11 cellular contexts compared by ENCODE assay signal in the genomic region with DNA sequence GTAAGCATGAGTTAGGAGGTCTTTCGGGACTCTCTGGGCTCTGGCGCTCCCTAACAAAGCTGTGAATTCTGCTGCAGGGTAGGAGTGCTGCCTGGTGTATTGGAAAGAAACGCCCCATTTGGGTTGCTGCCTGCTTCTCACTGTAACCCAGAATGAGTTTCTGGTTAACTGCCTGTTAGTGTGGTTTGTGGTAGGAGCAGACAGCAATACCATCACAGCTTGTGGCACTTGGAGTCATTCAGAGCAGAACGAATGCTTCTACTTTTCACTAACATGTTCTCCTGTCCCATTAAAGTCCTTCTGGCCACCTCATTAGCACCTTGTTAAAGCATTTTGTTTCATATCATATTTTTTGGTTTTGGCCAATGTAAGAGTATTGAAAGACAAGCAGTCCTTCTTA. TPM values are rescaled to one million over a fixed set of nuclear protein-coding genes. Genes with fewer than 3 reads are reported as not detected.
DNase-seq lines count a peak whose midpoint lies in the region; ATAC-seq lines count a peak whose summit lies in the region.
"Had no signal": no experiment of that assay in that cellular context is flagged by ENCODE, and none has a peak within 500 bp of the region (broad histone marks: within the 10 kb centered on the region; RNA-seq: fewer than 3 reads in every experiment).

No MANE protein-coding gene starts in this region.

- H3K27ac Mint-ChIP-seq in activated naive CD8-positive, alpha-beta T cell treated with anti-CD3 and anti-CD28 coated beads, Interleukin-2, amount 10 ng/mL, durations not matched to agents 7 days and 5 days = no peak overlapping the region
- no peak overlapping the region for H3K27ac Mint-ChIP-seq in activated naive CD8-positive, alpha-beta T cell treated with anti-CD3 and anti-CD28 coated beads for 36 hours
- no peak overlapping the region for H3K27ac Mint-ChIP-seq in stimulated activated naive B cell treated with anti-CD40 and anti-IgM and Interleukin-4, amounts not matched to agents 10 μg/mL and 1 μg/mL and 100 μg/mL, for 72 hours
- H3K27ac Mint-ChIP-seq: nephron had no signal

- no peak overlapping the region for H4K12ac ChIP-seq in trophoblast cell (ENCODE audit: low read depth, low read length)

- H2AFZ ChIP-seq in trophoblast cell (ENCODE audit: insufficient read depth, low read length, poor library complexity) = no peak overlapping the region

- peak overlapping the region; percentile 99 for H3K27ac ChIP-seq in epithelial cell of prostate
- H3K27ac ChIP-seq in thymus (ENCODE audit: low read depth) = peak overlapping the region; percentile 46
- no peak overlapping the region for H3K27ac ChIP-seq in trophoblast cell (ENCODE audit: low read depth, low read length)
- H3K27ac ChIP-seq: VCaP had no signal

- peaks cover 19% of the 10 kb centered on the region for H3K4me1 Mint-ChIP-seq in activated naive CD8-positive, alpha-beta T cell treated with anti-CD3 and anti-CD28 coated beads, Interleukin-2, amount 10 ng/mL, durations not matched to agents 7 days and 5 days
- peaks cover 11% of the 10 kb centered on the region for H3K4me1 Mint-ChIP-seq in activated naive CD8-positive, alpha-beta T cell treated with anti-CD3 and anti-CD28 coated beads for 36 hours
- no peaks in the 10 kb centered on the region for H3K4me1 Mint-ChIP-seq in stimulated activated naive B cell treated with anti-CD40 and anti-IgM and Interleukin-4, amounts not matched to agents 10 μg/mL and 1 μg/mL and 100 μg/mL, for 72 hours

- peak; percentile 81 for ATAC-seq in activated naive CD8-positive, alpha-beta T cell treated with anti-CD3 and anti-CD28 coated beads, Interleukin-2, amount 10 ng/mL, durations not matched to agents 7 days and 5 days (ENCODE audit: low read depth)
- no peak for ATAC-seq in stimulated activated naive B cell treated with anti-CD40 and anti-IgM and Interleukin-4, amounts not matched to agents 10 μg/mL and 1 μg/mL and 100 μg/mL, for 72 hours (replicated peaks)

- peak; percentile 33 for DNase-seq in activated naive CD8-positive, alpha-beta T cell treated with anti-CD3 and anti-CD28 coated beads, Interleukin-2, amount 10 ng/mL, durations not matched to agents 7 days and 5 days
- no peak for DNase-seq in activated naive CD8-positive, alpha-beta T cell treated with anti-CD3 and anti-CD28 coated beads for 36 hours
- DNase-seq in M059J (ENCODE audit: low read depth) = peak; percentile 92
- peak; percentile 41 for DNase-seq in epithelial cell of prostate (ENCODE audit: low read depth, low spot score)
- DNase-seq in iPS-NIHi7 (ENCODE audit: extremely low spot score) = no peak
- no peak for DNase-seq in stimulated activated naive B cell treated with anti-CD40 and anti-IgM and Interleukin-4, amounts not matched to agents 10 μg/mL and 1 μg/mL and 100 μg/mL, for 72 hours
- no peak for DNase-seq in trophoblast cell
- DNase-seq: NCI-H1417 had no signal

- no peaks in the 10 kb centered on the region for H3K9me3 Mint-ChIP-seq in activated naive CD8-positive, alpha-beta T cell treated with anti-CD3 and anti-CD28 coated beads, Interleukin-2, amount 10 ng/mL, durations not matched to agents 7 days and 5 days
- no peaks in the 10 kb centered on the region for H3K9me3 Mint-ChIP-seq in activated naive CD8-positive, alpha-beta T cell treated with anti-CD3 and anti-CD28 coated beads for 36 hours
- no peaks in the 10 kb centered on the region for H3K9me3 Mint-ChIP-seq in stimulated activated naive B cell treated with anti-CD40 and anti-IgM and Interleukin-4, amounts not matched to agents 10 μg/mL and 1 μg/mL and 100 μg/mL, for 72 hours
- H3K9me3 Mint-ChIP-seq: nephron had no signal

- H3K18ac ChIP-seq in trophoblast cell (ENCODE audit: low read length) = no peak overlapping the region

- no peaks in the 10 kb centered on the region for H3K36me3 ChIP-seq in thymus (ENCODE audit: control insufficient read depth, insufficient read depth)
- H3K36me3 ChIP-seq in trophoblast cell (ENCODE audit: control insufficient read depth in 1 of 2, insufficient read depth in 2 of 2, low read length in 2 of 2) = no peaks in the 10 kb centered on the region

- H4K91ac ChIP-seq in trophoblast cell (ENCODE audit: low read depth, low read length) = no peak overlapping the region

- H2BK120ac ChIP-seq in trophoblast cell (ENCODE audit: insufficient read depth, low read length, poor library complexity) = no peak overlapping the region

- H2AK5ac ChIP-seq in trophoblast cell (ENCODE audit: low read length) = no peak overlapping the region

- H3K4me2 ChIP-seq in trophoblast cell (ENCODE audit: low read length) = no peak overlapping the region

- H4K8ac ChIP-seq in trophoblast cell (ENCODE audit: low read depth, low read length) = no peak overlapping the region

- no peak overlapping the region for H3K4me3 ChIP-seq in thymus (ENCODE audit: low read length)
- H3K4me3 ChIP-seq in trophoblast cell (ENCODE audit: low read depth, low read length) = no peak overlapping the region

- H3K4ac ChIP-seq in trophoblast cell (ENCODE audit: low read depth, low read length) = no peak overlapping the region

- no peak overlapping the region for H3K9ac ChIP-seq in trophoblast cell (ENCODE audit: low read length)

- H3K14ac ChIP-seq in trophoblast cell (ENCODE audit: low read length) = no peak overlapping the region

- POLR2A ChIA-PET in activated naive CD8-positive, alpha-beta T cell treated with anti-CD3 and anti-CD28 coated beads, Interleukin-2, amount 10 ng/mL, durations not matched to agents 7 days and 5 days (lab: Charles Lee) = no interaction called here

- WGBS in thymus = 25% methylated on average over 4 of the region's 4 CpGs
- WGBS in trophoblast cell (ENCODE audit: extremely low coverage, insufficient coverage, insufficient read length) = no CpG with 5 or more reads among the region's 4 CpGs

- H3K23ac ChIP-seq in trophoblast cell (ENCODE audit: low read length) = no peak overlapping the region

- H3K27me3 ChIP-seq in thymus (ENCODE audit: control insufficient read depth, insufficient read depth) (no peaks in the 10 kb centered on the region), trophoblast cell (ENCODE audit: insufficient read depth, low read length) (no peaks in the 10 kb centered on the region)

- H2BK12ac ChIP-seq in trophoblast cell (ENCODE audit: low read length) = no peak overlapping the region

- peaks cover 4% of the 10 kb centered on the region for H3K27me3 Mint-ChIP-seq in activated naive CD8-positive, alpha-beta T cell treated with anti-CD3 and anti-CD28 coated beads, Interleukin-2, amount 10 ng/mL, durations not matched to agents 7 days and 5 days
- H3K27me3 Mint-ChIP-seq in activated naive CD8-positive, alpha-beta T cell treated with anti-CD3 and anti-CD28 coated beads for 36 hours = no peaks in the 10 kb centered on the region
- no peaks in the 10 kb centered on the region for H3K27me3 Mint-ChIP-seq in stimulated activated naive B cell treated with anti-CD40 and anti-IgM and Interleukin-4, amounts not matched to agents 10 μg/mL and 1 μg/mL and 100 μg/mL, for 72 hours

- H3K9me3 ChIP-seq in thymus (ENCODE audit: control insufficient read depth) (no peaks in the 10 kb centered on the region), trophoblast cell (ENCODE audit: insufficient read depth, low read depth, low read length) (no peaks in the 10 kb centered on the region)

- no peaks in the 10 kb centered on the region for H3K79me2 ChIP-seq in trophoblast cell (ENCODE audit: control insufficient read depth, insufficient read depth, low read length, poor library complexity)

- peak overlapping the region; percentile 31 for H3K4me3 Mint-ChIP-seq in activated naive CD8-positive, alpha-beta T cell treated with anti-CD3 and anti-CD28 coated beads, Interleukin-2, amount 10 ng/mL, durations not matched to agents 7 days and 5 days
- H3K4me3 Mint-ChIP-seq in activated naive CD8-positive, alpha-beta T cell treated with anti-CD3 and anti-CD28 coated beads for 36 hours = no peak overlapping the region
- no peak overlapping the region for H3K4me3 Mint-ChIP-seq in stimulated activated naive B cell treated with anti-CD40 and anti-IgM and Interleukin-4, amounts not matched to agents 10 μg/mL and 1 μg/mL and 100 μg/mL, for 72 hours
- H3K4me3 Mint-ChIP-seq: nephron had no signal

- H3K4me1 ChIP-seq in thymus (ENCODE audit: control insufficient read depth, insufficient read depth, low read length) (peaks cover 26% of the 10 kb centered on the region), trophoblast cell (ENCODE audit: control insufficient read depth in 1 of 2, insufficient read depth in 2 of 2, low read length in 2 of 2) (no peaks in the 10 kb centered on the region)

- H2BK5ac ChIP-seq in trophoblast cell (ENCODE audit: low read depth, low read length, poor library complexity) = no peak overlapping the region

- H3K36me3 Mint-ChIP-seq in activated naive CD8-positive, alpha-beta T cell treated with anti-CD3 and anti-CD28 coated beads, Interleukin-2, amount 10 ng/mL, durations not matched to agents 7 days and 5 days = peaks cover 2% of the 10 kb centered on the region
- peaks cover 2% of the 10 kb centered on the region for H3K36me3 Mint-ChIP-seq in activated naive CD8-positive, alpha-beta T cell treated with anti-CD3 and anti-CD28 coated beads for 36 hours
- H3K36me3 Mint-ChIP-seq in stimulated activated naive B cell treated with anti-CD40 and anti-IgM and Interleukin-4, amounts not matched to agents 10 μg/mL and 1 μg/mL and 100 μg/mL, for 72 hours = peaks cover 10 to 12% of the 10 kb centered on the region in 2 donors

- H3K79me1 ChIP-seq in trophoblast cell (ENCODE audit: low read length) = no peaks in the 10 kb centered on the region

RNA-seq across cellular contexts. Expression of a gene that starts 18.1 kb away (rescaled TPM):
- 10 to 100 TPM; 10.2 to 12.0 TPM for total RNA-seq in activated naive CD8-positive, alpha-beta T cell treated with anti-CD3 and anti-CD28 coated beads, Interleukin-2, amount 10 ng/mL, durations not matched to agents 7 days and 5 days
- total RNA-seq in activated naive CD8-positive, alpha-beta T cell treated with anti-CD3 and anti-CD28 coated beads for 36 hours = 1 to 10 TPM; 4.8 to 5.7 TPM
- total RNA-seq in M059J (2014; rRNA removed; shearing (Covaris generic)) = 10.7 and 14.0 TPM in 2 replicates
- 14.2 TPM for polyA plus RNA-seq in thymus
- 0.10 and 0.11 TPM in 2 replicates for polyA plus RNA-seq in trophoblast cell (2013)

Comparison
In these comparisons a context has a peak if more than half of its experiments do, and no peak if none do; other contexts are left out.
1. DNase-seq: peak in activated naive CD8-positive, alpha-beta T cell treated with anti-CD3 and anti-CD28 coated beads, Interleukin-2, amount 10 ng/mL, durations not matched to agents 7 days and 5 days (single experiment), M059J (single experiment) and epithelial cell of prostate (single experiment); none in activated naive CD8-positive, alpha-beta T cell treated with anti-CD3 and anti-CD28 coated beads for 36 hours (single experiment), iPS-NIHi7 (single experiment), stimulated activated naive B cell treated with anti-CD40 and anti-IgM and Interleukin-4, amounts not matched to agents 10 μg/mL and 1 μg/mL and 100 μg/mL, for 72 hours (single experiment) and trophoblast cell (0 of 2).